In the genomic region with DNA sequence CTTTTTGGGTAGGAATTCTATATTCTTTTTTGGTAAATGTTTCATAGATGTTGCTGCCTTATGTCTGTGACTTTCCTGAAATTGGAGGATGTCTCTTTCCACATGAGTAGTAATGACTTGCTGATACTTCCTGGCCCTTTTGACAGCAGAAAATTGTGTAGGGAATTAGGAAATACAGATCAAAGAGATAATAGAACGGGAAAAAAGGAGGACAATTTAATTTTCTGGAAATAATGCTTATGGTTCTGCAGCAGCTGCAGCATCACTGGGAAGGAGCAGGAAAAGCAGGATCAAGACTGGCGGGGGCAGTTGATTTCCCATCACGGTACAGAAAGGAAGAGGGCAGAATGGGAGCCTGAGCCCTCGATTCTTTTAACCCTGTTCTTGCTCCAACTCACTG, we compare ENCODE assay signal across 24 cellular contexts.
DNase-seq lines count a peak whose midpoint lies in the region; TF ChIP-seq lines count a peak whose summit lies in the region.
"Had no signal": no experiment of that assay in that cellular context is flagged by ENCODE, and none has a peak within 500 bp of the region (broad histone marks: within the 10 kb centered on the region; RNA-seq: fewer than 3 reads in every experiment).

No MANE protein-coding gene starts in this region.

- no peak overlapping the region for H3K27ac ChIP-seq in neuronal stem cell (replicated peaks; ENCODE audit: low read length)
- H3K27ac ChIP-seq: BLaER1 had no signal

- H3K4me1 Mint-ChIP-seq in activated CD4-positive, alpha-beta memory T cell treated with anti-CD3 and anti-CD28 coated beads, Interleukin-2, amount 10 ng/mL, durations not matched to agents 7 days and 5 days: no peaks in the 10 kb centered on the region
- no peaks in the 10 kb centered on the region for H3K4me1 Mint-ChIP-seq in glutamatergic neuron (ENCODE audit: low read depth, unreplicated experiment)
- H3K4me1 Mint-ChIP-seq: CD14-positive monocyte; CD8-positive, alpha-beta memory T cell had no signal

- H3K4ac ChIP-seq in neuronal stem cell (ENCODE audit: low read length): no peak overlapping the region

- H3K4me3 ChIP-seq in neuronal stem cell (ENCODE audit: low read length in 2 of 2): no peak overlapping the region
- H3K4me3 ChIP-seq: BLaER1, GM12878 had no signal

- H3K36me3 Mint-ChIP-seq in activated CD4-positive, alpha-beta memory T cell treated with anti-CD3 and anti-CD28 coated beads, Interleukin-2, amount 10 ng/mL, durations not matched to agents 7 days and 5 days (ENCODE audit: low read depth): no peaks in the 10 kb centered on the region
- H3K36me3 Mint-ChIP-seq in glutamatergic neuron (ENCODE audit: unreplicated experiment): no peaks in the 10 kb centered on the region
- H3K36me3 Mint-ChIP-seq: CD14-positive monocyte; CD4-positive, alpha-beta memory T cell; CD4-positive, CD25-positive, alpha-beta regulatory T cell had no signal

- H3K4me2 ChIP-seq in neuronal stem cell (ENCODE audit: insufficient read depth, low read length, poor library complexity, severe bottlenecking): no peak overlapping the region
- H3K4me2 ChIP-seq: BLaER1 had no signal

- H3K9ac ChIP-seq in neuronal stem cell (ENCODE audit: low read depth, low read length, poor library complexity): no peak overlapping the region
- H3K9ac ChIP-seq: BLaER1 had no signal

- no peaks in the 10 kb centered on the region for H3K9me3 ChIP-seq in neuronal stem cell (replicated peaks in 1 of 2; ENCODE audit: control insufficient read depth in 2 of 2, insufficient read depth in 1 of 2, low read depth in 1 of 2, low read length in 2 of 2)
- H3K9me3 ChIP-seq: BE2C, BLaER1 had no signal

- no peak overlapping the region for H3K23ac ChIP-seq in neuronal stem cell (ENCODE audit: low read depth, low read length, poor library complexity)

- no peak overlapping the region for H2BK12ac ChIP-seq in neuronal stem cell (ENCODE audit: low read length)

- H2BK15ac ChIP-seq in neuronal stem cell (ENCODE audit: low read length): no peak overlapping the region

- H3K27me3 Mint-ChIP-seq in activated CD4-positive, alpha-beta memory T cell treated with anti-CD3 and anti-CD28 coated beads, Interleukin-2, amount 10 ng/mL, durations not matched to agents 7 days and 5 days: peaks cover 23% of the 10 kb centered on the region
- H3K27me3 Mint-ChIP-seq in glutamatergic neuron (ENCODE audit: unreplicated experiment): no peaks in the 10 kb centered on the region

- CTCF ChIA-PET in activated CD4-positive, alpha-beta memory T cell treated with anti-CD3 and anti-CD28 coated beads, Interleukin-2, amount 10 ng/mL, durations not matched to agents 7 days and 5 days (lab: Charles Lee): no interaction called here

- peak overlapping the region; percentile 56 for H2AFZ ChIP-seq in neuronal stem cell (ENCODE audit: low read length)

- H3K4me3 Mint-ChIP-seq in activated CD4-positive, alpha-beta memory T cell treated with anti-CD3 and anti-CD28 coated beads, Interleukin-2, amount 10 ng/mL, durations not matched to agents 7 days and 5 days: no peak overlapping the region
- no peak overlapping the region for H3K4me3 Mint-ChIP-seq in glutamatergic neuron (ENCODE audit: unreplicated experiment)
- H3K4me3 Mint-ChIP-seq: CD14-positive monocyte; CD4-positive, alpha-beta memory T cell; CD4-positive, CD25-positive, alpha-beta regulatory T cell; CD8-positive, alpha-beta memory T cell had no signal

- H3K18ac ChIP-seq in neuronal stem cell (ENCODE audit: low read length): no peak overlapping the region

- no peaks in the 10 kb centered on the region for H3K27me3 ChIP-seq in neuronal stem cell (ENCODE audit: control insufficient read depth in 3 of 3, insufficient read depth in 3 of 3, low read depth in 1 of 3, low read length in 3 of 3)
- H3K27me3 ChIP-seq: BLaER1 had no signal

- H2BK120ac ChIP-seq in neuronal stem cell (ENCODE audit: low read depth, low read length): no peak overlapping the region

- no peaks in the 10 kb centered on the region for H3K36me3 ChIP-seq in neuronal stem cell (replicated peaks in 1 of 2; ENCODE audit: control insufficient read depth in 2 of 2, insufficient read depth in 2 of 2, low read length in 2 of 2)
- H3K36me3 ChIP-seq: BE2C, BLaER1 had no signal

- H3K14ac ChIP-seq in neuronal stem cell (ENCODE audit: low read length): no peak overlapping the region

- H3K9me3 Mint-ChIP-seq in activated CD4-positive, alpha-beta memory T cell treated with anti-CD3 and anti-CD28 coated beads, Interleukin-2, amount 10 ng/mL, durations not matched to agents 7 days and 5 days: no peaks in the 10 kb centered on the region
- no peaks in the 10 kb centered on the region for H3K9me3 Mint-ChIP-seq in glutamatergic neuron (ENCODE audit: unreplicated experiment)
- H3K9me3 Mint-ChIP-seq: CD14-positive monocyte; CD4-positive, CD25-positive, alpha-beta regulatory T cell; CD8-positive, alpha-beta memory T cell had no signal

- H4K8ac ChIP-seq in neuronal stem cell (ENCODE audit: low read depth, low read length): no peak overlapping the region

- H2AK5ac ChIP-seq in neuronal stem cell (ENCODE audit: low read depth, low read length): no peak overlapping the region

- H4K91ac ChIP-seq in neuronal stem cell (ENCODE audit: low read depth, low read length, poor library complexity): no peak overlapping the region

- no peak overlapping the region for H2BK5ac ChIP-seq in neuronal stem cell (ENCODE audit: low read length)

- no peak for TF ChIP-seq CTCF in glutamatergic neuron (IDR thresholded peaks at IDR 0.05; ENCODE audit: partially characterized antibody, unreplicated experiment)

- no peaks in the 10 kb centered on the region for H3K79me1 ChIP-seq in neuronal stem cell (ENCODE audit: low read depth, low read length)

- H3K27ac Mint-ChIP-seq in activated CD4-positive, alpha-beta memory T cell treated with anti-CD3 and anti-CD28 coated beads, Interleukin-2, amount 10 ng/mL, durations not matched to agents 7 days and 5 days: no peak overlapping the region
- no peak overlapping the region for H3K27ac Mint-ChIP-seq in glutamatergic neuron (ENCODE audit: unreplicated experiment)
- H3K27ac Mint-ChIP-seq: CD14-positive monocyte; CD4-positive, CD25-positive, alpha-beta regulatory T cell; CD8-positive, alpha-beta memory T cell had no signal

- POLR2A ChIA-PET in activated CD4-positive, alpha-beta memory T cell treated with anti-CD3 and anti-CD28 coated beads, Interleukin-2, amount 10 ng/mL, durations not matched to agents 7 days and 5 days (lab: Charles Lee): interaction anchor here (1.4 kb wide), 1 partner anchor 9 kb away, joined by 3 read pairs; no protein-coding TSS in a partner anchor

- peak; percentile 13 for DNase-seq in SK-N-DZ (ENCODE audit: low spot score)
- DNase-seq in left kidney (ENCODE audit: low read depth, low spot score): peak; percentile 3
- no peak for DNase-seq in neuronal stem cell (ENCODE audit: low spot score)
- DNase-seq in activated CD4-positive, alpha-beta memory T cell treated with anti-CD3 and anti-CD28 coated beads, Interleukin-2, amount 10 ng/mL, durations not matched to agents 7 days and 5 days: no peak
- no peak for DNase-seq in glutamatergic neuron
- no peak for DNase-seq in HT-29 (ENCODE audit: low spot score)
- DNase-seq: 8988T; ACHN; BE2C; C1 segment of cervical spinal cord; CD4-positive, alpha-beta memory T cell; CD4-positive, CD25-positive, alpha-beta regulatory T cell; CD8-positive, alpha-beta memory T cell; COR-L47; DMS 273 treated with DMSO at 0.1 percent for 48 hours; DMS153; DMS53; DMS79; DND-41; EL; GDM1 had no signal

- no CpG with 5 or more reads among the region's 4 CpGs for WGBS in neuronal stem cell (ENCODE audit: extremely low coverage in 2 of 2, insufficient read length in 2 of 2, insufficient replicate concordance in 1 of 2), 2 donors

- H3K4me1 ChIP-seq in neuronal stem cell (ENCODE audit: control insufficient read depth in 2 of 2, insufficient read depth in 1 of 2, low read depth in 1 of 2, low read length in 2 of 2): peaks cover 0 to 2% of the 10 kb centered on the region in 2 donors
- H3K4me1 ChIP-seq: BLaER1 had no signal

Comparison
In these comparisons a context has a peak if more than half of its experiments do, and no peak if none do; other contexts are left out.
1. DNase-seq: peak in SK-N-DZ (single experiment) and left kidney (single experiment); none in neuronal stem cell (single experiment), activated CD4-positive, alpha-beta memory T cell treated with anti-CD3 and anti-CD28 coated beads, Interleukin-2, amount 10 ng/mL, durations not matched to agents 7 days and 5 days (single experiment), glutamatergic neuron (single experiment) and HT-29 (single experiment).